In genomic region chr12:107360033-107360432, GRCh38 we compare ENCODE assay signal across 18 cellular contexts.
DNase-seq lines count a peak whose midpoint lies in the region; ATAC-seq and TF ChIP-seq lines count a peak whose summit lies in the region.
"Had no signal": no experiment of that assay in that cellular context is flagged by ENCODE, and none has a peak within 500 bp of the region (broad histone marks: within the 10 kb centered on the region; RNA-seq: fewer than 3 reads in every experiment).

No MANE protein-coding gene starts in this region.

- H3K27ac ChIP-seq in SK-N-SH (ENCODE audit: low read depth in 2 of 2, low read length in 1 of 2): no peak overlapping the region
- H3K27ac ChIP-seq in left ventricle myocardium inferior (replicated peaks): no peak overlapping the region
- H3K27ac ChIP-seq in epithelial cell of prostate: peak overlapping the region; percentile 32
- H3K27ac ChIP-seq in smooth muscle cell (ENCODE audit: low read depth): peak overlapping the region; percentile 59

- H3K4me3 ChIP-seq in SK-N-SH (ENCODE audit: low read depth in 2 of 2, low read length in 1 of 2) (no peak overlapping the region), left ventricle myocardium inferior (no peak overlapping the region), smooth muscle cell (no peak overlapping the region)
- H3K4me3 ChIP-seq: GM12878 had no signal

- POLR2A ChIA-PET in SK-N-SH (lab: Yijun Ruan, JAX): no interaction called here

- no peak for TF ChIP-seq EP300 in SK-N-SH (IDR thresholded peaks at IDR 0.05; ENCODE audit: borderline replicate concordance in 1 of 2, low read depth in 1 of 2, low read length in 1 of 2)

- H3K9me3 ChIP-seq in SK-N-SH (no peaks in the 10 kb centered on the region), left ventricle myocardium inferior (replicated peaks) (no peaks in the 10 kb centered on the region), smooth muscle cell (replicated peaks; ENCODE audit: low read depth) (no peaks in the 10 kb centered on the region)
- H3K9me3 ChIP-seq: BE2C had no signal

- DNase-seq in SK-N-SH (no peak), cardiac septum (ENCODE audit: low spot score) (peak; percentile 3), left ventricle myocardium inferior (no peak), epithelial cell of prostate (ENCODE audit: low read depth, low spot score) (no peak), smooth muscle cell (lab: John Stamatoyannopoulos, UW; ENCODE audit: unreplicated experiment) (no peak), SIG-M5 (lab: John Stamatoyannopoulos, UW) (no peak), NCI-H226 (no peak)
- DNase-seq: BE2C; C1 segment of cervical spinal cord; CD4-positive, CD25-positive, alpha-beta regulatory T cell; CD8-positive, alpha-beta memory T cell; COR-L47; DMS 273 treated with DMSO at 0.1 percent for 48 hours; DMS53; DND-41; H9 had no signal

- no peaks in the 10 kb centered on the region for H3F3A ChIP-seq in SK-N-SH (replicated peaks; ENCODE audit: insufficient read depth)
- no peaks in the 10 kb centered on the region for H3F3A ChIP-seq in smooth muscle cell (ENCODE audit: low read depth)

- H2AFZ ChIP-seq in SK-N-SH (ENCODE audit: low read depth) (no peak overlapping the region), smooth muscle cell (ENCODE audit: low read depth) (no peak overlapping the region)

- H3K27me3 ChIP-seq in SK-N-SH (ENCODE audit: insufficient read depth) (no peaks in the 10 kb centered on the region), left ventricle myocardium inferior (ENCODE audit: low read depth) (peaks cover 50% of the 10 kb centered on the region), smooth muscle cell (ENCODE audit: low read depth) (no peaks in the 10 kb centered on the region)
- H3K27me3 ChIP-seq: BE2C had no signal

- no peak for TF ChIP-seq RAD21 in SK-N-SH (IDR thresholded peaks at IDR 0.05; ENCODE audit: low read length)

- CTCF ChIA-PET in SK-N-SH (lab: Yijun Ruan, JAX): interaction anchor here (1.2 kb wide), 1 partner anchor 39 kb away, joined by 4 read pairs; no protein-coding TSS in a partner anchor

- intact Hi-C loops in cardiac septum (cut with DNase I) (no loop called here), left ventricle myocardium inferior (cut with micrococcal nuclease) (no loop called here)

- H3K9me2 ChIP-seq in SK-N-SH: no peaks in the 10 kb centered on the region

- H3K9ac ChIP-seq in SK-N-SH (no peak overlapping the region), smooth muscle cell (ENCODE audit: low read depth) (peak overlapping the region; percentile 5)

- TF ChIP-seq CTCF in SK-N-SH (IDR thresholded peaks at IDR 0.05) (no peak), left ventricle myocardium inferior (IDR thresholded peaks at IDR 0.05; ENCODE audit: borderline replicate concordance) (no peak), smooth muscle cell (IDR thresholded peaks at IDR 0.05; ENCODE audit: borderline replicate concordance, insufficient read depth, poor library complexity, severe bottlenecking) (no peak)

- no peaks in the 10 kb centered on the region for H3K79me2 ChIP-seq in SK-N-SH (ENCODE audit: insufficient read depth)
- H3K79me2 ChIP-seq in smooth muscle cell (ENCODE audit: low read depth): no peaks in the 10 kb centered on the region

- H3K4me1 ChIP-seq in SK-N-SH (ENCODE audit: control insufficient read depth in 1 of 2, insufficient read depth in 2 of 2, low read depth in 1 of 2, low read length in 1 of 2): peaks cover 3 to 9% of the 10 kb centered on the region in 2 experiments; a peak in 2 of 4 replicates
- H3K4me1 ChIP-seq in left ventricle myocardium inferior: no peaks in the 10 kb centered on the region
- no peaks in the 10 kb centered on the region for H3K4me1 ChIP-seq in smooth muscle cell (ENCODE audit: low read depth)
- H3K4me1 ChIP-seq: BE2C had no signal

- H4K20me1 ChIP-seq in SK-N-SH (ENCODE audit: insufficient read depth) (no peaks in the 10 kb centered on the region), smooth muscle cell (ENCODE audit: low read depth) (no peaks in the 10 kb centered on the region)

- H3K36me3 ChIP-seq in SK-N-SH (replicated peaks in 1 of 2; ENCODE audit: control insufficient read depth in 1 of 2, insufficient read depth in 2 of 2, low read length in 1 of 2) (no peaks in the 10 kb centered on the region), left ventricle myocardium inferior (no peaks in the 10 kb centered on the region), smooth muscle cell (ENCODE audit: low read depth) (no peaks in the 10 kb centered on the region)
- H3K36me3 ChIP-seq: BE2C had no signal

- no peak for ATAC-seq in SK-N-SH treated with all-trans-retinoic acid at 6 μM for 48 hours
- ATAC-seq: GM12878 had no signal

- H3K4me2 ChIP-seq in SK-N-SH: no peak overlapping the region
- H3K4me2 ChIP-seq in smooth muscle cell: no peak overlapping the region

TF ChIP-seq in SK-N-SH treated with all-trans-retinoic acid at 6 μM for 48 hours, 23 proteins besides CTCF, POLR2A, EP300 and RAD21:
- TF ChIP-seq RARB (CRISPR knock-in tag; IDR thresholded peaks at IDR 0.05) (no peak), ZNF8 (CRISPR knock-in tag; IDR thresholded peaks at IDR 0.05) (no peak), ZFP3 (CRISPR knock-in tag; IDR thresholded peaks at IDR 0.05) (peak; percentile 98)

TF ChIP-seq in SK-N-SH, 30 proteins besides CTCF, POLR2A, EP300 and RAD21:
- TF ChIP-seq SMC3 (IDR thresholded peaks at IDR 0.05; ENCODE audit: low read depth, low read length) (no peak), USF2 (IDR thresholded peaks at IDR 0.05; ENCODE audit: borderline replicate concordance, low read depth, low read length) (no peak), NFIC (IDR thresholded peaks at IDR 0.05; ENCODE audit: borderline replicate concordance) (no peak), PBX3 (IDR thresholded peaks at IDR 0.05) (no peak), REST (IDR thresholded peaks at IDR 0.05; ENCODE audit: low read depth, low read length) (no peak), EZH2phosphoT487 (IDR thresholded peaks at IDR 0.05; ENCODE audit: borderline replicate concordance, low read depth) (no peak), IRF3 (IDR thresholded peaks at IDR 0.05; ENCODE audit: low read depth, low read length) (no peak), NRF1 (IDR thresholded peaks at IDR 0.05; ENCODE audit: low read depth, low read length) (no peak), RCOR1 (IDR thresholded peaks at IDR 0.05; ENCODE audit: low read length) (no peak), MXI1 (IDR thresholded peaks at IDR 0.05; ENCODE audit: low read depth, low read length) (no peak)

Comparison
In these comparisons a context has a peak if more than half of its experiments do, and no peak if none do; other contexts are left out.
1. H3K27ac ChIP-seq: peak in epithelial cell of prostate (single experiment) and smooth muscle cell (single experiment); none in SK-N-SH (0 of 2) and left ventricle myocardium inferior (single experiment).